24 cellular contexts compared by ENCODE assay signal in the genomic region with DNA sequence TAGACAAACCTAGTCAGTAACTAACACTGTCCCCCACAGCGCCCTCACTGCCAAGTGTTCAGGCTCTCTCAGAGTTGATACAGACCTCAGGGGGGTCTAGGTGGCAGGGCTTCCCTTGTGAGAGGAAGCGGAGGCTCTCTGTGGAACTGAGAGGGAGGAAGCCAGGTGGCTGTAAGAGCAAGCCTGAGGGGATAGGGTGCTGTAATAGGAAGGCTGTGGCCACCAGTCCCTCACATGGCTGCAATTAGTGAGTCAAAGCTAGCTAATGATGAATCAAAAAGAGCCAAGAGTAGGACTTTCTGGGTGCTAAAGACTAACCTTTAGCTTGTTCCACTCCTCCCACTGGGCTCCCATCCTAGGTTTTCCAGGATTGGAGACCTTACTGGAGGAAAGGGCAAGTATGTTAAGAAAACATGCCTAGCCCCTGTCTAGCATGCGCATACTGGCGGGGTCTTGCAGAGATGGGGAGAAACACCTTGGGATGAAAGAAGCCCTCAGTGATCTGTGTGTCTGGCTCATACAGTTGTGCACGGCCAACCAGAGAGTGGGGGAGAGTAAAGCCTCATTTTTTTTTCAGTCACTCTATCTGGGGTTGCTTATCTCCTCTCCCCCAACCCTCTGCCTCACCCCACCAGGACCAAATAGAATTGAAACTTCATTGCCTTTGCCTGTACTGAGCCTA. TPM values are rescaled to one million over a fixed set of nuclear protein-coding genes. Genes with fewer than 3 reads are reported as not detected.
DNase-seq lines count a peak whose midpoint lies in the region; ATAC-seq, FAIRE-seq and TF ChIP-seq lines count a peak whose summit lies in the region.
"Had no signal": no experiment of that assay in that cellular context is flagged by ENCODE, and none has a peak within 500 bp of the region (broad histone marks: within the 10 kb centered on the region; RNA-seq: fewer than 3 reads in every experiment).

No MANE protein-coding gene starts in this region.

- H3K4me3 ChIP-seq in bronchial epithelial cell (ENCODE audit: low read depth, low read length), result no peak overlapping the region
- H3K4me3 ChIP-seq: esophagus muscularis mucosa, GM23248, psoas muscle had no signal

- H3K4me3 Mint-ChIP-seq in IgD-negative memory B cell, result peak overlapping the region in 1 of 4 donors; percentile 69
- peak overlapping the region; percentile 76 for H3K4me3 Mint-ChIP-seq in neural crest cell
- H3K4me3 Mint-ChIP-seq in activated CD4-positive, alpha-beta T cell treated with anti-CD3 and anti-CD28 coated beads for 36 hours, result no peak overlapping the region
- H3K4me3 Mint-ChIP-seq: activated naive CD4-positive, alpha-beta T cell treated with anti-CD3 and anti-CD28 coated beads, Interleukin-2, amount 50 U/mL, for 24 hours; dendritic cell treated with granulocyte-macrophage colony-stimulating factor and Interleukin-4, amounts not matched to agents 40 ng/mL and 50 ng/mL, for 4 days; natural killer cell treated with Interleukin-12 subunit alpha and Interleukin-12 subunit beta and Interleukin-15 and Interleukin-18, amount 100 ng/mL, for 72 hours; type B pancreatic cell had no signal

- H3K9me3 Mint-ChIP-seq in IgD-negative memory B cell (peaks cover 3% of the 10 kb centered on the region in 3 donors), neural crest cell (peaks cover 3% of the 10 kb centered on the region)
- peaks cover 1% of the 10 kb centered on the region for H3K9me3 Mint-ChIP-seq in activated CD4-positive, alpha-beta T cell treated with anti-CD3 and anti-CD28 coated beads for 36 hours (ENCODE audit: low read depth)

- no peak for TF ChIP-seq CTCF in bronchial epithelial cell (IDR thresholded peaks at IDR 0.05; ENCODE audit: insufficient read depth, low read length, severe bottlenecking)
- no peak for TF ChIP-seq CTCF in neural crest cell (conservative IDR thresholded peaks at IDR 0.05)
- no peak for TF ChIP-seq CTCF in omental fat pad (IDR thresholded peaks at IDR 0.05)

- peak overlapping the region in 2 of 3 donors; percentile 10 to 77 for H3K27ac Mint-ChIP-seq in IgD-negative memory B cell
- H3K27ac Mint-ChIP-seq in neural crest cell (ENCODE audit: unreplicated experiment), result no peak overlapping the region
- no peak overlapping the region for H3K27ac Mint-ChIP-seq in activated CD4-positive, alpha-beta T cell treated with anti-CD3 and anti-CD28 coated beads for 36 hours
- H3K27ac Mint-ChIP-seq: activated naive CD4-positive, alpha-beta T cell treated with anti-CD3 and anti-CD28 coated beads, Interleukin-2, amount 50 U/mL, for 24 hours; dendritic cell treated with granulocyte-macrophage colony-stimulating factor and Interleukin-4, amounts not matched to agents 40 ng/mL and 50 ng/mL, for 4 days; natural killer cell treated with Interleukin-12 subunit alpha and Interleukin-12 subunit beta and Interleukin-15 and Interleukin-18, amount 100 ng/mL, for 72 hours; type B pancreatic cell had no signal

- H3K27me3 Mint-ChIP-seq in IgD-negative memory B cell (peaks cover 58% of the 10 kb centered on the region), neural crest cell (ENCODE audit: low read depth) (no peaks in the 10 kb centered on the region)
- peaks cover 70% of the 10 kb centered on the region for H3K27me3 Mint-ChIP-seq in activated CD4-positive, alpha-beta T cell treated with anti-CD3 and anti-CD28 coated beads for 36 hours

- ATAC-seq in GM19463 (IDR thresholded peaks at IDR 0.05; ENCODE audit: unreplicated experiment) (peak; percentile 41), omental fat pad (ENCODE audit: low FRiP score) (no peak)
- no peak for ATAC-seq in activated CD4-positive, alpha-beta T cell treated with anti-CD3 and anti-CD28 coated beads for 36 hours
- ATAC-seq: natural killer cell treated with Interleukin-12 subunit alpha and Interleukin-12 subunit beta and Interleukin-15 and Interleukin-18, amount 100 ng/mL, for 72 hours; psoas muscle had no signal

- FAIRE-seq in bronchial epithelial cell (lab: Jason Lieb, UNC), result no peak

- CTCF ChIA-PET in activated CD4-positive, alpha-beta T cell treated with anti-CD3 and anti-CD28 coated beads for 36 hours (lab: Charles Lee), result interaction anchor here (1.3 to 1.9 kb wide), 2 partner anchors 10 to 19 kb away, joined by 3 to 4 read pairs; no protein-coding TSS in a partner anchor

- H3K36me3 Mint-ChIP-seq in IgD-negative memory B cell (no peaks in the 10 kb centered on the region), neural crest cell (ENCODE audit: low read depth) (peaks cover 3% of the 10 kb centered on the region)
- no peaks in the 10 kb centered on the region for H3K36me3 Mint-ChIP-seq in activated CD4-positive, alpha-beta T cell treated with anti-CD3 and anti-CD28 coated beads for 36 hours (ENCODE audit: low read depth)
- H3K36me3 Mint-ChIP-seq: type B pancreatic cell had no signal

- peaks cover 4 to 32% (median 20%) of the 10 kb centered on the region in 3 donors for H3K4me1 Mint-ChIP-seq in IgD-negative memory B cell
- H3K4me1 Mint-ChIP-seq in neural crest cell, result peaks cover 60% of the 10 kb centered on the region
- H3K4me1 Mint-ChIP-seq in activated CD4-positive, alpha-beta T cell treated with anti-CD3 and anti-CD28 coated beads for 36 hours, result peaks cover 17% of the 10 kb centered on the region

- intact Hi-C loops in posterior vena cava (cut with DNase I), result no loop called here
- intact Hi-C loops in activated CD4-positive, alpha-beta T cell treated with anti-CD3 and anti-CD28 coated beads for 36 hours (cut with DNase I, micrococcal nuclease), result no loop called here

- no peaks in the 10 kb centered on the region for H3K36me3 ChIP-seq in bronchial epithelial cell (ENCODE audit: control insufficient read depth, insufficient read depth, low read length)
- H3K36me3 ChIP-seq: brain microvascular endothelial cell, esophagus muscularis mucosa had no signal

- DNase-seq in bronchial epithelial cell (ENCODE audit: low read depth) (peak; percentile 41), neural crest cell (ENCODE audit: low read depth, low spot score) (no peak), posterior vena cava (ENCODE audit: low spot score) (no peak), NCI-H526 (lab: John Stamatoyannopoulos, UW) (no peak), omental fat pad (ENCODE audit: low spot score) (no peak)
- DNase-seq in activated CD4-positive, alpha-beta T cell treated with anti-CD3 and anti-CD28 coated beads for 36 hours, result no peak
- DNase-seq: activated CD4-positive, alpha-beta T cell treated with anti-CD3 and anti-CD28 coated beads, Interleukin-2, amount 50 U/mL, for 4 hours; activated T-cell treated with anti-CD3 and anti-CD28 coated beads, Interleukin-2, amount 50 U/mL, for 1 hour; brain microvascular endothelial cell; Calu3; glutamatergic neuron; GM23248; mesenchymal stem cell; NCI-H1694 treated with DMSO at 0.1 percent for 48 hours; psoas muscle; stimulated activated CD4-positive, alpha-beta T cell treated with anti-CD3 and anti-CD28 coated beads, Interleukin-12 subunit alpha, Interleukin-12 subunit beta, amount 100 ng/mL, for 4 hours had no signal

- POLR2A ChIA-PET in activated CD4-positive, alpha-beta T cell treated with anti-CD3 and anti-CD28 coated beads for 36 hours (lab: Charles Lee), result no interaction called here

- H3K27me3 ChIP-seq in bronchial epithelial cell (ENCODE audit: control insufficient read depth, insufficient read depth, low read length), result no peaks in the 10 kb centered on the region

RNA-seq across cellular contexts. Expression of a gene that starts 13.3 kb away (rescaled TPM):
- not detected for polyA plus RNA-seq in IgD-negative memory B cell
- 4.5 and 15.4 TPM in 2 replicates for total RNA-seq in bronchial epithelial cell
- 105 and 110 TPM in 2 replicates for total RNA-seq in neural crest cell
- total RNA-seq in posterior vena cava, result under 1 TPM; 0.19 to 0.29 TPM
- not detected for total RNA-seq in omental fat pad
- not detected for total RNA-seq in activated CD4-positive, alpha-beta T cell treated with anti-CD3 and anti-CD28 coated beads for 36 hours
- total RNA-seq: GM23248; HT-29; natural killer cell treated with Interleukin-12 subunit alpha and Interleukin-12 subunit beta and Interleukin-15 and Interleukin-18, amount 100 ng/mL, for 72 hours; psoas muscle had no signal
- polyA plus RNA-seq: GM23248 had no signal

Comparison
In these comparisons a context has a peak if more than half of its experiments do, and no peak if none do; other contexts are left out.
1. H3K27ac Mint-ChIP-seq: peak in IgD-negative memory B cell (2 of 3); none in neural crest cell (single experiment) and activated CD4-positive, alpha-beta T cell treated with anti-CD3 and anti-CD28 coated beads for 36 hours (single experiment).